In genomic region chr7:44631458-44632115, GRCh38 we compare ENCODE assay signal across 9 cellular contexts. TPM values are rescaled to one million over a fixed set of nuclear protein-coding genes. Genes with fewer than 3 reads are reported as not detected.
DNase-seq lines count a peak whose midpoint lies in the region; ATAC-seq and TF ChIP-seq lines count a peak whose summit lies in the region.
"Had no signal": no experiment of that assay in that cellular context is flagged by ENCODE, and none has a peak within 500 bp of the region (broad histone marks: within the 10 kb centered on the region; RNA-seq: fewer than 3 reads in every experiment).

No MANE protein-coding gene starts in this region.

- H4K20me1 ChIP-seq in GM23338 (replicated peaks; ENCODE audit: insufficient read depth) (peaks cover 10% of the 10 kb centered on the region), Karpas-422 (ENCODE audit: insufficient read depth, low read depth, low read length) (no peaks in the 10 kb centered on the region)

- no peaks in the 10 kb centered on the region for H3K9me2 ChIP-seq in GM23338 (ENCODE audit: insufficient read depth)
- no peaks in the 10 kb centered on the region for H3K9me2 ChIP-seq in Karpas-422 (replicated peaks; ENCODE audit: insufficient read depth, low read length)

- H2AFZ ChIP-seq in GM23338 (no peak overlapping the region), Karpas-422 (ENCODE audit: low read length) (no peak overlapping the region)

- H3K27me3 Mint-ChIP-seq in GM23338 (ENCODE audit: insufficient read depth, low read depth, poor library complexity): peaks cover 11% of the 10 kb centered on the region
- H3K27me3 Mint-ChIP-seq in central memory CD8-positive, alpha-beta T cell: no peaks in the 10 kb centered on the region
- no peaks in the 10 kb centered on the region for H3K27me3 Mint-ChIP-seq in natural killer cell treated with Interleukin-12 subunit alpha and Interleukin-12 subunit beta and Interleukin-15 and Interleukin-18, amount 100 ng/mL, for 72 hours

- peaks cover 41% of the 10 kb centered on the region for H3K4me1 Mint-ChIP-seq in GM23338
- peaks cover 68% of the 10 kb centered on the region for H3K4me1 Mint-ChIP-seq in central memory CD8-positive, alpha-beta T cell
- peaks cover 54 to 62% of the 10 kb centered on the region in 2 donors for H3K4me1 Mint-ChIP-seq in natural killer cell treated with Interleukin-12 subunit alpha and Interleukin-12 subunit beta and Interleukin-15 and Interleukin-18, amount 100 ng/mL, for 72 hours (ENCODE audit: low read depth in 2 of 2)

- H3K36me3 ChIP-seq in GM23338 (ENCODE audit: insufficient read depth) (no peaks in the 10 kb centered on the region; the same call in 1 of the 2 replicates), Karpas-422 (ENCODE audit: insufficient read depth, low read length) (no peaks in the 10 kb centered on the region)

- no peak for DNase-seq in GM23338 (ENCODE audit: low spot score)
- peak; percentile 63 for DNase-seq in NOMO-1 treated with DMSO at 0.1 percent for 48 hours (lab: John Stamatoyannopoulos, UW; ENCODE audit: unreplicated experiment)
- peak in 1 of 2 donors; percentile 65 for DNase-seq in central memory CD8-positive, alpha-beta T cell (ENCODE audit: low spot score in 2 of 2)
- no peak for DNase-seq in natural killer cell treated with Interleukin-12 subunit alpha and Interleukin-12 subunit beta and Interleukin-15 and Interleukin-18, amount 100 ng/mL, for 72 hours (ENCODE audit: low spot score)
- no peak for DNase-seq in hypothalamus (lab: John Stamatoyannopoulos, UW)
- DNase-seq in Karpas-422: no peak
- no peak for DNase-seq in T-helper 9 cell
- DNase-seq in foreskin melanocyte: no peak
- DNase-seq: NCI-H1048 had no signal

- no peaks in the 10 kb centered on the region for H3F3A ChIP-seq in GM23338 (replicated peaks; ENCODE audit: low read depth)

- H3K27me3 ChIP-seq in GM23338 (ENCODE audit: insufficient read depth) (no peaks in the 10 kb centered on the region), Karpas-422 (ENCODE audit: low read length) (no peaks in the 10 kb centered on the region)

- H3K4me2 ChIP-seq in GM23338 (peak overlapping the region; percentile 59), Karpas-422 (ENCODE audit: low read depth, low read length, poor library complexity, severe bottlenecking) (no peak overlapping the region)

- H3K27ac Mint-ChIP-seq in GM23338: peak overlapping the region; percentile 16; the same call in 1 of the 2 replicates
- peak overlapping the region; percentile 97 for H3K27ac Mint-ChIP-seq in central memory CD8-positive, alpha-beta T cell (ENCODE audit: low read depth)
- H3K27ac Mint-ChIP-seq in natural killer cell treated with Interleukin-12 subunit alpha and Interleukin-12 subunit beta and Interleukin-15 and Interleukin-18, amount 100 ng/mL, for 72 hours: peak overlapping the region; percentile 70 to 87

- TF ChIP-seq CTCF in GM23338 (conservative IDR thresholded peaks at IDR 0.05; ENCODE audit: low read depth in 2 of 2): no peak

- H3K4me1 ChIP-seq in GM23338 (ENCODE audit: insufficient read depth): peaks cover 29% of the 10 kb centered on the region
- peaks cover 5% of the 10 kb centered on the region; the same call in 1 of the 2 replicates for H3K4me1 ChIP-seq in Karpas-422 (ENCODE audit: low read length)

- H3K79me2 ChIP-seq in GM23338 (replicated peaks; ENCODE audit: insufficient read depth) (peaks cover 16% of the 10 kb centered on the region), Karpas-422 (ENCODE audit: low read length) (peaks cover 36% of the 10 kb centered on the region)

- H3K9me3 ChIP-seq in Karpas-422 (ENCODE audit: low read length): no peaks in the 10 kb centered on the region

- no peak overlapping the region for H3K4me3 ChIP-seq in GM23338
- no peak overlapping the region for H3K4me3 ChIP-seq in Karpas-422 (ENCODE audit: low read length)

- H3K9me3 Mint-ChIP-seq in GM23338: no peaks in the 10 kb centered on the region
- no peaks in the 10 kb centered on the region for H3K9me3 Mint-ChIP-seq in central memory CD8-positive, alpha-beta T cell
- H3K9me3 Mint-ChIP-seq in natural killer cell treated with Interleukin-12 subunit alpha and Interleukin-12 subunit beta and Interleukin-15 and Interleukin-18, amount 100 ng/mL, for 72 hours: no peaks in the 10 kb centered on the region

- H3K27ac ChIP-seq in GM23338 (ENCODE audit: low read depth) (peak overlapping the region; percentile 78), Karpas-422 (ENCODE audit: low read length) (no peak overlapping the region)

- peak; percentile 64 for ATAC-seq in GM23338
- peak; percentile 74 for ATAC-seq in central memory CD8-positive, alpha-beta T cell (replicated peaks; ENCODE audit: extremely low read depth, poor library complexity, severe bottlenecking)
- peak; percentile 71 to 74 for ATAC-seq in natural killer cell treated with Interleukin-12 subunit alpha and Interleukin-12 subunit beta and Interleukin-15 and Interleukin-18, amount 100 ng/mL, for 72 hours

- H3K9ac ChIP-seq in Karpas-422 (ENCODE audit: low read length): no peak overlapping the region

- H3K4me3 Mint-ChIP-seq in GM23338: peak overlapping the region; percentile 7; the same call in 1 of the 3 replicates
- H3K4me3 Mint-ChIP-seq in central memory CD8-positive, alpha-beta T cell: peak overlapping the region; percentile 66
- H3K4me3 Mint-ChIP-seq in natural killer cell treated with Interleukin-12 subunit alpha and Interleukin-12 subunit beta and Interleukin-15 and Interleukin-18, amount 100 ng/mL, for 72 hours: peak overlapping the region; percentile 65

- peaks cover 7% of the 10 kb centered on the region for H3K36me3 Mint-ChIP-seq in GM23338 (ENCODE audit: low read depth)
- H3K36me3 Mint-ChIP-seq in central memory CD8-positive, alpha-beta T cell (ENCODE audit: insufficient read depth): peaks cover 22% of the 10 kb centered on the region
- H3K36me3 Mint-ChIP-seq in natural killer cell treated with Interleukin-12 subunit alpha and Interleukin-12 subunit beta and Interleukin-15 and Interleukin-18, amount 100 ng/mL, for 72 hours: peaks cover 11% of the 10 kb centered on the region

TF ChIP-seq in GM23338, 12 proteins besides CTCF, POLR2A, EP300 and RAD21:
- TF ChIP-seq EZH2phosphoT487 (IDR thresholded peaks at IDR 0.05; ENCODE audit: unreplicated experiment): no peak

RNA-seq across cellular contexts. Expression of gene OGDH, which starts 25.2 kb away (rescaled TPM):
- 74.8 and 76.9 TPM in 2 replicates for total RNA-seq in GM23338 (2014; rRNA removed; shearing (Covaris generic))
- polyA plus RNA-seq in GM23338 (2016; fragmentation: Nextera tagmentation; extraction: Ambion mirVana): 13.5 and 16.5 TPM in 2 replicates
- total RNA-seq in natural killer cell treated with Interleukin-12 subunit alpha and Interleukin-12 subunit beta and Interleukin-15 and Interleukin-18, amount 100 ng/mL, for 72 hours: 100 to 1,000 TPM in 1 of 2 donors, 10 to 100 TPM in 1; 84.8 to 116 TPM
- 24.9 and 34.9 TPM in 2 replicates for total RNA-seq in Karpas-422 (2014; rRNA removed; shearing (Covaris generic); ENCODE audit: low replicate concordance)

RNA-seq across cellular contexts. Expression of gene TMED4, which starts 49.6 kb away (rescaled TPM):
- 75.1 and 98.5 TPM in 2 replicates for total RNA-seq in GM23338 (2014; rRNA removed; shearing (Covaris generic))
- polyA plus RNA-seq in GM23338 (2016; fragmentation: Nextera tagmentation; extraction: Ambion mirVana): 41.8 and 43.5 TPM in 2 replicates
- 100 to 1,000 TPM in 1 of 2 donors, 10 to 100 TPM in 1; 97.9 to 104 TPM for total RNA-seq in natural killer cell treated with Interleukin-12 subunit alpha and Interleukin-12 subunit beta and Interleukin-15 and Interleukin-18, amount 100 ng/mL, for 72 hours
- total RNA-seq in Karpas-422 (2014; rRNA removed; shearing (Covaris generic); ENCODE audit: low replicate concordance): 62.0 and 66.2 TPM in 2 replicates

RNA-seq across cellular contexts. Expression of gene DDX56, which starts 57.9 kb away (rescaled TPM):
- 70.5 and 72.3 TPM in 2 replicates for total RNA-seq in GM23338 (2014; rRNA removed; shearing (Covaris generic))
- 43.9 and 44.1 TPM in 2 replicates for polyA plus RNA-seq in GM23338 (2016; fragmentation: Nextera tagmentation; extraction: Ambion mirVana)
- 100 to 1,000 TPM in 1 of 2 donors, 10 to 100 TPM in 1; 99.7 to 208 TPM for total RNA-seq in natural killer cell treated with Interleukin-12 subunit alpha and Interleukin-12 subunit beta and Interleukin-15 and Interleukin-18, amount 100 ng/mL, for 72 hours
- total RNA-seq in Karpas-422 (2014; rRNA removed; shearing (Covaris generic); ENCODE audit: low replicate concordance): 66.8 and 73.3 TPM in 2 replicates

Comparison
In these comparisons a context has a peak if more than half of its experiments do, and no peak if none do; other contexts are left out.
1. H3K27ac Mint-ChIP-seq: peak in every context shown above with its lines; median percentile 97 in central memory CD8-positive, alpha-beta T cell; 78 in natural killer cell treated with Interleukin-12 subunit alpha and Interleukin-12 subunit beta and Interleukin-15 and Interleukin-18, amount 100 ng/mL, for 72 hours; 16 in GM23338.
2. H3K4me3 Mint-ChIP-seq: peak in every context shown above with its lines; median percentile 66 in central memory CD8-positive, alpha-beta T cell; 65 in natural killer cell treated with Interleukin-12 subunit alpha and Interleukin-12 subunit beta and Interleukin-15 and Interleukin-18, amount 100 ng/mL, for 72 hours; 7 in GM23338.